ENCODE assay signal across 35 cellular contexts in genomic region chr13:35860661-35861060, GRCh38.
"Had no signal": no experiment of that assay in that cellular context is flagged by ENCODE, and none has a peak within 500 bp of the region (broad histone marks: within the 10 kb centered on the region; RNA-seq: fewer than 3 reads in every experiment).

No MANE protein-coding gene starts in this region.

- H3K27me3 ChIP-seq: ascending aorta, MG63 had no signal

- H3K27ac ChIP-seq: cardiac muscle cell, RWPE1, VCaP had no signal

- H3K36me3 ChIP-seq: ascending aorta, cardiac muscle cell, MG63 had no signal

- H3K4me1 Mint-ChIP-seq: activated B cell treated with CpG ODN at 0.5 μM for 24 hours; activated CD4-positive, alpha-beta memory T cell treated with anti-CD3 and anti-CD28 coated beads, Interleukin-2, amount 10 ng/mL, durations not matched to agents 7 days and 5 days; activated naive CD8-positive, alpha-beta T cell treated with anti-CD3 and anti-CD28 coated beads for 36 hours; activated T-helper 17 cell treated with anti-CD3 and anti-CD28 coated beads, Interleukin-2, amount 50 U/mL, for 72 hours had no signal

- H3K27ac Mint-ChIP-seq: activated B cell treated with CpG ODN at 0.5 μM for 24 hours; activated CD4-positive, alpha-beta memory T cell treated with anti-CD3 and anti-CD28 coated beads, Interleukin-2, amount 10 ng/mL, durations not matched to agents 7 days and 5 days; activated CD8-positive, alpha-beta memory T cell treated with anti-CD3 and anti-CD28 coated beads, Interleukin-2, amount 10 ng/mL, durations not matched to agents 7 days and 5 days; activated naive CD8-positive, alpha-beta T cell treated with anti-CD3 and anti-CD28 coated beads for 36 hours; activated T-cell treated with anti-CD3 and anti-CD28 coated beads, Interleukin-2, amount 50 U/mL, for 72 hours; activated T-helper 17 cell treated with anti-CD3 and anti-CD28 coated beads, Interleukin-2, amount 50 U/mL, for 72 hours had no signal

- ATAC-seq: activated CD8-positive, alpha-beta memory T cell treated with anti-CD3 and anti-CD28 coated beads, Interleukin-2, amount 10 ng/mL, durations not matched to agents 7 days and 5 days; activated T-cell treated with anti-CD3 and anti-CD28 coated beads, Interleukin-2, amount 50 U/mL, for 72 hours; activated T-helper 17 cell treated with anti-CD3 and anti-CD28 coated beads, Interleukin-2, amount 50 U/mL, for 72 hours; PC-3; Right ventricle myocardium inferior had no signal

- H3K9me3 Mint-ChIP-seq: activated B cell treated with CpG ODN at 0.5 μM for 24 hours; activated CD4-positive, alpha-beta memory T cell treated with anti-CD3 and anti-CD28 coated beads, Interleukin-2, amount 10 ng/mL, durations not matched to agents 7 days and 5 days; activated naive CD8-positive, alpha-beta T cell treated with anti-CD3 and anti-CD28 coated beads for 36 hours; activated T-helper 17 cell treated with anti-CD3 and anti-CD28 coated beads, Interleukin-2, amount 50 U/mL, for 72 hours had no signal

- H3K27me3 Mint-ChIP-seq: activated CD4-positive, alpha-beta memory T cell treated with anti-CD3 and anti-CD28 coated beads, Interleukin-2, amount 10 ng/mL, durations not matched to agents 7 days and 5 days; activated CD8-positive, alpha-beta memory T cell treated with anti-CD3 and anti-CD28 coated beads, Interleukin-2, amount 10 ng/mL, durations not matched to agents 7 days and 5 days had no signal

- H3K4me3 ChIP-seq: ascending aorta, cardiac muscle cell, MG63 had no signal

- H3K36me3 Mint-ChIP-seq: activated CD8-positive, alpha-beta memory T cell treated with anti-CD3 and anti-CD28 coated beads, Interleukin-2, amount 10 ng/mL, durations not matched to agents 7 days and 5 days; activated naive CD8-positive, alpha-beta T cell treated with anti-CD3 and anti-CD28 coated beads for 36 hours had no signal

- H3K9me3 ChIP-seq: ascending aorta, MG63 had no signal

- DNase-seq: activated B cell treated with CpG ODN at 0.5 μM for 24 hours; activated CD4-positive, alpha-beta memory T cell treated with anti-CD3 and anti-CD28 coated beads, Interleukin-2, amount 10 ng/mL, durations not matched to agents 7 days and 5 days; activated CD4-positive, alpha-beta T cell treated with anti-CD3 and anti-CD28 coated beads for 1 hour; activated CD4-positive, alpha-beta T cell treated with anti-CD3 and anti-CD28 coated beads for 48 hours; activated CD8-positive, alpha-beta memory T cell treated with anti-CD3 and anti-CD28 coated beads for 24 hours; activated CD8-positive, alpha-beta memory T cell treated with anti-CD3 and anti-CD28 coated beads, Interleukin-2, amount 10 ng/mL, durations not matched to agents 7 days and 5 days; activated effector memory CD4-positive, alpha-beta T cell treated with anti-CD3 and anti-CD28 coated beads, Interleukin-2, amount 50 U/mL, for 16 hours; activated naive CD4-positive, alpha-beta T cell; activated naive CD4-positive, alpha-beta T cell treated with anti-CD3 and anti-CD28 coated beads, Interleukin-2, amount 50 U/mL, for 16 hours; activated naive CD8-positive, alpha-beta T cell treated with anti-CD3 and anti-CD28 coated beads for 36 hours; activated T-cell treated with anti-CD3 and anti-CD28 coated beads, Interleukin-2, amount 50 U/mL, for 1 hour; activated T-cell treated with anti-CD3 and anti-CD28 coated beads, Interleukin-2, amount 50 U/mL, for 72 hours; Karpas-422; KBM-7; MG63; NCI-H1048; NCI-H1105 treated with DMSO at 0.1 percent for 48 hours; NCI-H1436; NCI-H1694; NCI-H1930; NCI-H2081 treated with DMSO at 0.1 percent for 48 hours; NCI-H226; NCI-H446 treated with DMSO at 0.1 percent for 48 hours; NCI-H524 treated with DMSO at 0.1 percent for 48 hours; PC-3; SW 1271; T-helper 1 cell; T-helper 2 cell; T-helper 9 cell had no signal

- H3K4me3 Mint-ChIP-seq: activated B cell treated with CpG ODN at 0.5 μM for 24 hours; activated CD4-positive, alpha-beta memory T cell treated with anti-CD3 and anti-CD28 coated beads, Interleukin-2, amount 10 ng/mL, durations not matched to agents 7 days and 5 days; activated CD8-positive, alpha-beta memory T cell treated with anti-CD3 and anti-CD28 coated beads, Interleukin-2, amount 10 ng/mL, durations not matched to agents 7 days and 5 days; activated naive CD8-positive, alpha-beta T cell treated with anti-CD3 and anti-CD28 coated beads for 36 hours; activated T-cell treated with anti-CD3 and anti-CD28 coated beads, Interleukin-2, amount 50 U/mL, for 72 hours; activated T-helper 17 cell treated with anti-CD3 and anti-CD28 coated beads, Interleukin-2, amount 50 U/mL, for 72 hours had no signal
